In genomic region chr5:159156839-159157238, GRCh38 we compare ENCODE assay signal across 8 cellular contexts. TPM values are rescaled to one million over a fixed set of nuclear protein-coding genes. Genes with fewer than 3 reads are reported as not detected.
DNase-seq lines count a peak whose midpoint lies in the region; ATAC-seq lines count a peak whose summit lies in the region.

No MANE protein-coding gene starts in this region.

- POLR2A ChIA-PET in naive thymus-derived CD4-positive, alpha-beta T cell (lab: Charles Lee), result interaction anchor here (1.0 to 2.2 kb wide), 3 partner anchors 14 to 51 kb away, joined by 4 to 13 read pairs (median 7); no protein-coding TSS in a partner anchor

- H3K27ac Mint-ChIP-seq in T-helper 1 cell treated with Interleukin-12 subunit alpha and Interleukin-12 subunit beta and Interleukin-4 antibody, amounts not matched to agents 30 μg/mL and 1 μg/mL, for 36 hours, result peak overlapping the region; percentile 18
- H3K27ac Mint-ChIP-seq in naive thymus-derived CD4-positive, alpha-beta T cell, result peak overlapping the region; percentile 26 to 92 (median 85)

- H3K36me3 ChIP-seq in naive thymus-derived CD4-positive, alpha-beta T cell (ENCODE audit: control insufficient read depth in 2 of 3, insufficient read depth in 3 of 3, low read length in 3 of 3), result peaks cover 7 to 46% (median 18%) of the 10 kb centered on the region in 3 experiments

- H3K27me3 Mint-ChIP-seq in T-helper 1 cell treated with Interleukin-12 subunit alpha and Interleukin-12 subunit beta and Interleukin-4 antibody, amounts not matched to agents 30 μg/mL and 1 μg/mL, for 36 hours (ENCODE audit: low read depth), result no peaks in the 10 kb centered on the region
- no peaks in the 10 kb centered on the region for H3K27me3 Mint-ChIP-seq in naive thymus-derived CD4-positive, alpha-beta T cell

- peak; percentile 29 for DNase-seq in stimulated activated CD4-positive, alpha-beta T cell treated with anti-CD3 and anti-CD28 coated beads, Interleukin-2, amount 100 ng/mL, for 4 hours (ENCODE audit: low read depth)
- DNase-seq in stimulated activated CD4-positive, alpha-beta T cell treated with anti-CD3 and anti-CD28 coated beads, Interleukin-15, amount 100 ng/mL, for 24 hours, result no peak
- DNase-seq in HCEC 1CT (peak; percentile 64), NCI-H1417 treated with DMSO at 0.1 percent for 48 hours (lab: John Stamatoyannopoulos, UW) (peak; percentile 22)
- peak in 7 of 9 donors; percentile 53 to 77 (median 72) for DNase-seq in naive thymus-derived CD4-positive, alpha-beta T cell
- DNase-seq in NK-92 treated with Interleukin-12 subunit alpha and Interleukin-12 subunit beta, amount 100 ng/mL, for 24 hours (lab: John Stamatoyannopoulos, UW), result no peak

- no peak overlapping the region for H3K4me3 Mint-ChIP-seq in T-helper 1 cell treated with Interleukin-12 subunit alpha and Interleukin-12 subunit beta and Interleukin-4 antibody, amounts not matched to agents 30 μg/mL and 1 μg/mL, for 36 hours
- peak overlapping the region in 1 of 10 donors; percentile 50 for H3K4me3 Mint-ChIP-seq in naive thymus-derived CD4-positive, alpha-beta T cell

- peaks cover 36% of the 10 kb centered on the region for H3K36me3 Mint-ChIP-seq in T-helper 1 cell treated with Interleukin-12 subunit alpha and Interleukin-12 subunit beta and Interleukin-4 antibody, amounts not matched to agents 30 μg/mL and 1 μg/mL, for 36 hours (ENCODE audit: low read depth)
- H3K36me3 Mint-ChIP-seq in naive thymus-derived CD4-positive, alpha-beta T cell, result peaks cover 3 to 20% (median 7%) of the 10 kb centered on the region in 5 donors

- H3K27me3 ChIP-seq in naive thymus-derived CD4-positive, alpha-beta T cell (ENCODE audit: control insufficient read depth in 2 of 2, insufficient read depth in 2 of 2, low read length in 2 of 2), result no peaks in the 10 kb centered on the region

- CTCF ChIA-PET in naive thymus-derived CD4-positive, alpha-beta T cell (lab: Charles Lee), result interaction anchor here (0.6 to 3.1 kb wide), 31 partner anchors 17 to 832 kb away, joined by 3 to 63 read pairs (median 4); partner anchors contain the start of gene UBLCP1

- ATAC-seq in esophagus mucosa, result peak; percentile 83
- ATAC-seq in naive thymus-derived CD4-positive, alpha-beta T cell, result peak; percentile 89

- peak overlapping the region; percentile 6 for H3K27ac ChIP-seq in naive thymus-derived CD4-positive, alpha-beta T cell (ENCODE audit: low read depth, low read length)

- H3K4me3 ChIP-seq in naive thymus-derived CD4-positive, alpha-beta T cell (ENCODE audit: low read length), result no peak overlapping the region

- peaks cover 8 to 9% of the 10 kb centered on the region in 2 donors for H3K4me1 ChIP-seq in naive thymus-derived CD4-positive, alpha-beta T cell (ENCODE audit: control insufficient read depth in 2 of 2, insufficient read depth in 2 of 2, low read length in 2 of 2)

- H3K4me1 Mint-ChIP-seq in T-helper 1 cell treated with Interleukin-12 subunit alpha and Interleukin-12 subunit beta and Interleukin-4 antibody, amounts not matched to agents 30 μg/mL and 1 μg/mL, for 36 hours (ENCODE audit: low read depth), result peaks cover 18% of the 10 kb centered on the region
- peaks cover 0 to 35% (median 24%) of the 10 kb centered on the region in 7 donors for H3K4me1 Mint-ChIP-seq in naive thymus-derived CD4-positive, alpha-beta T cell

- H3K9me3 Mint-ChIP-seq in T-helper 1 cell treated with Interleukin-12 subunit alpha and Interleukin-12 subunit beta and Interleukin-4 antibody, amounts not matched to agents 30 μg/mL and 1 μg/mL, for 36 hours, result no peaks in the 10 kb centered on the region
- no peaks in the 10 kb centered on the region for H3K9me3 Mint-ChIP-seq in naive thymus-derived CD4-positive, alpha-beta T cell

- H3K9me3 ChIP-seq in naive thymus-derived CD4-positive, alpha-beta T cell (ENCODE audit: control insufficient read depth in 2 of 3, low read length in 3 of 3), result no peaks in the 10 kb centered on the region

- intact Hi-C loops in naive thymus-derived CD4-positive, alpha-beta T cell (cut with micrococcal nuclease), result loop anchor here (1.0 to 10.0 kb wide), 14 partner anchors 18 to 1188 kb away; partner anchors contain the start of genes ADRA1B (in 2 of the 2), IL12B (in 1 of the 2), RNF145 (in 1 of the 2) and UBLCP1 (in 1 of the 2)

RNA-seq across cellular contexts. Expression of gene RNF145, which starts 52.5 kb away (rescaled TPM):
- total RNA-seq in esophagus mucosa, result 111 TPM
- 100 to 1,000 TPM in 1 of 5 experiments, 10 to 100 TPM in 4; 51.8 to 142 (median 70.6) TPM for total RNA-seq in naive thymus-derived CD4-positive, alpha-beta T cell
- 10 to 100 TPM; 10.8 to 12.6 TPM for polyA plus RNA-seq in naive thymus-derived CD4-positive, alpha-beta T cell

RNA-seq across cellular contexts. Expression of gene EBF1, which starts 57.1 kb away (rescaled TPM):
- total RNA-seq in esophagus mucosa, result 2.3 TPM
- total RNA-seq in naive thymus-derived CD4-positive, alpha-beta T cell, result 1 to 10 TPM in 1 of 5 experiments, under 1 TPM in 3, not detected in 1; 0.22 to 1.4 (median 0.47) TPM
- not detected for polyA plus RNA-seq in naive thymus-derived CD4-positive, alpha-beta T cell

Comparison
In these comparisons a context has a peak if more than half of its experiments do, and no peak if none do; other contexts are left out.
1. DNase-seq: peak in stimulated activated CD4-positive, alpha-beta T cell treated with anti-CD3 and anti-CD28 coated beads, Interleukin-2, amount 100 ng/mL, for 4 hours (single experiment), HCEC 1CT (single experiment), NCI-H1417 treated with DMSO at 0.1 percent for 48 hours (single experiment) and naive thymus-derived CD4-positive, alpha-beta T cell (7 of 9); none in stimulated activated CD4-positive, alpha-beta T cell treated with anti-CD3 and anti-CD28 coated beads, Interleukin-15, amount 100 ng/mL, for 24 hours (single experiment) and NK-92 treated with Interleukin-12 subunit alpha and Interleukin-12 subunit beta, amount 100 ng/mL, for 24 hours (single experiment).